23 cellular contexts compared by ENCODE assay signal in genomic region chr12:128323526-128323925, GRCh38. TPM values are rescaled to one million over a fixed set of nuclear protein-coding genes. Genes with fewer than 3 reads are reported as not detected.
DNase-seq lines count a peak whose midpoint lies in the region; TF ChIP-seq lines count a peak whose summit lies in the region.
"Had no signal": no experiment of that assay in that cellular context is flagged by ENCODE, and none has a peak within 500 bp of the region (broad histone marks: within the 10 kb centered on the region; RNA-seq: fewer than 3 reads in every experiment).

No MANE protein-coding gene starts in this region.

- no peak overlapping the region for H3K4me3 ChIP-seq in osteoblast (ENCODE audit: insufficient read depth, low read length)
- H3K4me3 ChIP-seq: SK-N-MC had no signal

- H3K4me1 Mint-ChIP-seq in glutamatergic neuron (ENCODE audit: low read depth, unreplicated experiment): peaks cover 19% of the 10 kb centered on the region
- H3K4me1 Mint-ChIP-seq: CD14-positive monocyte had no signal

- H3K36me3 ChIP-seq in osteoblast (ENCODE audit: insufficient read depth, low read length): no peaks in the 10 kb centered on the region

- H3K4me3 Mint-ChIP-seq in glutamatergic neuron (ENCODE audit: unreplicated experiment): peak overlapping the region; percentile 66
- H3K4me3 Mint-ChIP-seq: CD14-positive monocyte had no signal

- peaks cover 4% of the 10 kb centered on the region for H3K36me3 Mint-ChIP-seq in glutamatergic neuron (ENCODE audit: unreplicated experiment)
- H3K36me3 Mint-ChIP-seq: CD14-positive monocyte had no signal

- no peak overlapping the region for H2AFZ ChIP-seq in osteoblast (ENCODE audit: low read length)

- no peaks in the 10 kb centered on the region for H3K27me3 ChIP-seq in osteoblast (ENCODE audit: insufficient read depth, low read length)

- H4K20me1 ChIP-seq in osteoblast (ENCODE audit: insufficient read depth, low read length): no peaks in the 10 kb centered on the region

- no peaks in the 10 kb centered on the region for H3K4me1 ChIP-seq in osteoblast (ENCODE audit: insufficient read depth, low read length)

- no peak overlapping the region for H3K4me2 ChIP-seq in osteoblast (ENCODE audit: insufficient read depth, low read length)

- peaks cover 8% of the 10 kb centered on the region for H3K27me3 Mint-ChIP-seq in glutamatergic neuron (ENCODE audit: unreplicated experiment)

- H3K9me3 ChIP-seq in osteoblast (ENCODE audit: low read depth, low read length): no peaks in the 10 kb centered on the region

- TF ChIP-seq CTCF in glutamatergic neuron (IDR thresholded peaks at IDR 0.05; ENCODE audit: partially characterized antibody, unreplicated experiment) (no peak), osteoblast (IDR thresholded peaks at IDR 0.05; ENCODE audit: extremely low read depth, low read depth, low read length) (no peak)

- H3K79me2 ChIP-seq in osteoblast (ENCODE audit: insufficient read depth, low read length): no peaks in the 10 kb centered on the region

- peaks cover 5% of the 10 kb centered on the region for H3K9me3 Mint-ChIP-seq in glutamatergic neuron (ENCODE audit: unreplicated experiment)

- no peak overlapping the region for H3K27ac ChIP-seq in osteoblast (ENCODE audit: low read depth, low read length)
- H3K27ac ChIP-seq: SK-N-MC had no signal

- DNase-seq in NCI-H146 (lab: John Stamatoyannopoulos, UW): peak; percentile 27
- DNase-seq in NCI-H146 treated with DMSO at 0.1 percent for 48 hours (lab: John Stamatoyannopoulos, UW; ENCODE audit: unreplicated experiment): no peak
- peak; percentile 98 for DNase-seq in SK-N-DZ (ENCODE audit: low spot score)
- DNase-seq in glutamatergic neuron: peak; percentile 33
- peak; percentile 47 for DNase-seq in osteoblast (ENCODE audit: insufficient read length, low spot score, missing footprints)
- DNase-seq in NCI-H1436 (lab: John Stamatoyannopoulos, UW): no peak
- DNase-seq in NCI-H2029 (lab: John Stamatoyannopoulos, UW): no peak
- DNase-seq in T-helper 2 cell: no peak
- DNase-seq: 8988T, DND-41, HCEC 1CT, IMR-90, NCI-H1048, NCI-H1694 treated with DMSO at 0.1 percent for 48 hours, NCI-H2171, NCI-H446, NCI-H526 treated with DMSO at 0.1 percent for 48 hours, Right ventricle myocardium superior had no signal

- H3K27ac Mint-ChIP-seq in glutamatergic neuron (ENCODE audit: unreplicated experiment): peak overlapping the region; percentile 92
- H3K27ac Mint-ChIP-seq: CD14-positive monocyte had no signal

RNA-seq across cellular contexts. Expression of gene TMEM132C, which starts 56.6 kb away (rescaled TPM):
- polyA plus RNA-seq in SK-N-DZ (2014; cell fraction: cytosol; rRNA removed): 13.1 and 16.2 TPM in 2 replicates
- polyA plus RNA-seq in SK-N-DZ (2014; cell fraction: nucleus; rRNA removed): 8.2 and 12.3 TPM in 2 replicates
- 8.0 TPM for total RNA-seq in glutamatergic neuron (ENCODE audit: unreplicated experiment)
- not detected in 2 replicates for total RNA-seq in osteoblast
- total RNA-seq: IMR-90, MCF 10A, OCI-LY7 had no signal
- polyA plus RNA-seq: AG04450, CD14-positive monocyte, IMR-90 had no signal

Comparison
In these comparisons a context has a peak if more than half of its experiments do, and no peak if none do; other contexts are left out.
1. DNase-seq: peak in NCI-H146 (single experiment), SK-N-DZ (single experiment), glutamatergic neuron (single experiment) and osteoblast (single experiment); none in NCI-H146 treated with DMSO at 0.1 percent for 48 hours (single experiment), NCI-H1436 (single experiment), NCI-H2029 (single experiment) and T-helper 2 cell (0 of 5).